In genomic region chr21:16420086-16420724, GRCh38 we compare ENCODE assay signal across 1 cellular context.
TF ChIP-seq lines count a peak whose summit lies in the region.

No MANE protein-coding gene starts in this region.

TF ChIP-seq in endothelial cell of umbilical vein, 7 proteins besides CTCF, POLR2A, EP300 and RAD21:
- no peak for TF ChIP-seq JUN (IDR thresholded peaks at IDR 0.05; ENCODE audit: borderline replicate concordance, insufficient read depth, insufficient read length, low read depth)
- peak; percentile 30 for TF ChIP-seq POLR2AphosphoS5 (IDR thresholded peaks at IDR 0.05; ENCODE audit: insufficient read depth, low read depth, low read length)
